16 cellular contexts compared by ENCODE assay signal in genomic region chr4:26267087-26267486, GRCh38. TPM values are rescaled to one million over a fixed set of nuclear protein-coding genes. Genes with fewer than 3 reads are reported as not detected.
DNase-seq lines count a peak whose midpoint lies in the region; ATAC-seq and TF ChIP-seq lines count a peak whose summit lies in the region.
"Had no signal": no experiment of that assay in that cellular context is flagged by ENCODE, and none has a peak within 500 bp of the region (broad histone marks: within the 10 kb centered on the region; RNA-seq: fewer than 3 reads in every experiment).

No MANE protein-coding gene starts in this region.

- TF ChIP-seq CTCF in left ventricle myocardium inferior (IDR thresholded peaks at IDR 0.05; ENCODE audit: borderline replicate concordance) (no peak), ovary (IDR thresholded peaks at IDR 0.05) (no peak)

- intact Hi-C loops in Right ventricle myocardium inferior (cut with DNase I): no loop called here
- intact Hi-C loops in cardiac septum (cut with DNase I): no loop called here
- intact Hi-C loops in left ventricle myocardium inferior (cut with micrococcal nuclease): no loop called here
- intact Hi-C loops in ovary (cut with DNase I): no loop called here

- H3K36me3 ChIP-seq in left ventricle myocardium inferior (no peaks in the 10 kb centered on the region), ovary (no peaks in the 10 kb centered on the region)

- ATAC-seq in Right ventricle myocardium inferior (peak; percentile 95), HG03025 (IDR thresholded peaks at IDR 0.05; ENCODE audit: low FRiP score, unreplicated experiment) (no peak), HG02763 (IDR thresholded peaks at IDR 0.05; ENCODE audit: unreplicated experiment) (no peak)

- peaks cover 5% of the 10 kb centered on the region for H3K27me3 ChIP-seq in left ventricle myocardium inferior (ENCODE audit: low read depth)
- H3K27me3 ChIP-seq in ovary: no peaks in the 10 kb centered on the region

- H3K4me1 ChIP-seq in left ventricle myocardium inferior (peaks cover 5% of the 10 kb centered on the region), ovary (ENCODE audit: insufficient read depth) (peaks cover 3% of the 10 kb centered on the region)
- H3K4me1 ChIP-seq: parathyroid adenoma had no signal

- TF ChIP-seq POLR2A in ovary (IDR thresholded peaks at IDR 0.05): no peak

- H3K4me3 ChIP-seq in left ventricle myocardium inferior: no peak overlapping the region
- H3K4me3 ChIP-seq in ovary: no peak overlapping the region

- WGBS in ovary, 3 donors: 65 to 78% (median 71%) methylated on average over 1 of the region's 1 CpG

- no peak overlapping the region for H3K27ac ChIP-seq in left ventricle myocardium inferior (replicated peaks)
- H3K27ac ChIP-seq in ovary: no peak overlapping the region
- H3K27ac ChIP-seq: epithelial cell of prostate, parathyroid adenoma had no signal

- no peak for TF ChIP-seq EP300 in ovary (IDR thresholded peaks at IDR 0.05)

- DNase-seq in Right ventricle myocardium inferior (ENCODE audit: missing footprints): no peak
- no peak for DNase-seq in cardiac septum (ENCODE audit: low spot score)
- peak; percentile 72 for DNase-seq in left ventricle myocardium inferior
- DNase-seq in ovary: peak; percentile 39 to 76 (median 70)
- no peak for DNase-seq in SIG-M5 (lab: John Stamatoyannopoulos, UW)
- no peak for DNase-seq in G401 (ENCODE audit: low spot score)
- DNase-seq: activated CD4-positive, alpha-beta T cell treated with anti-CD3 and anti-CD28 coated beads, Interleukin-2, amount 10 ng/mL, durations not matched to agents 24 days and 14 days; activated T-cell treated with anti-CD3 and anti-CD28 coated beads, Interleukin-2, amount 50 U/mL, for 1 hour; COR-L47; NCI-H2227 treated with DMSO at 0.1 percent for 48 hours; SHP77 treated with DMSO at 0.1 percent for 48 hours; T-helper 9 cell had no signal

- H3K9me3 ChIP-seq in left ventricle myocardium inferior (replicated peaks) (no peaks in the 10 kb centered on the region), ovary (no peaks in the 10 kb centered on the region)

- in situ Hi-C loops in G401 (cut with HindIII; ENCODE audit: low sequenced_read_pairs): no loop called here

RNA-seq across cellular contexts. Expression of gene RBPJ, which starts 53.7 kb away (rescaled TPM):
- total RNA-seq in Right ventricle myocardium inferior (42.1 TPM), cardiac septum (38.2 TPM), left ventricle myocardium inferior (36.5 TPM), ovary (10 to 100 TPM; 55.6 to 75.1 (median 68.5) TPM)
- polyA plus RNA-seq in ovary: 10 to 100 TPM; 36.0 to 61.9 TPM
- total RNA-seq in G401 (2014; rRNA removed; shearing (Covaris generic)): 207 and 336 TPM in 2 replicates

Comparison
In these comparisons a context has a peak if more than half of its experiments do, and no peak if none do; other contexts are left out.
1. DNase-seq: peak in left ventricle myocardium inferior (single experiment) and ovary (5 of 5); none in Right ventricle myocardium inferior (single experiment), cardiac septum (single experiment), SIG-M5 (single experiment) and G401 (single experiment).